In genomic region chr15:58392141-58392540, GRCh38 we compare ENCODE assay signal across 22 cellular contexts. TPM values are rescaled to one million over a fixed set of nuclear protein-coding genes. Genes with fewer than 3 reads are reported as not detected.
DNase-seq lines count a peak whose midpoint lies in the region; FAIRE-seq and TF ChIP-seq lines count a peak whose summit lies in the region.
"Had no signal": no experiment of that assay in that cellular context is flagged by ENCODE, and none has a peak within 500 bp of the region (broad histone marks: within the 10 kb centered on the region; RNA-seq: fewer than 3 reads in every experiment).

No MANE protein-coding gene starts in this region.

- no peak overlapping the region for H3K4ac ChIP-seq in mesendoderm (ENCODE audit: low read depth, low read length)

- H2AK5ac ChIP-seq in mesendoderm (ENCODE audit: low read length): no peak overlapping the region

- H2BK5ac ChIP-seq in mesendoderm (ENCODE audit: low read length): no peak overlapping the region

- DNase-seq in chondrocyte (ENCODE audit: low spot score) (no peak), mesendoderm (peak; percentile 12), thyroid gland (no peak), NCI-H446 (lab: John Stamatoyannopoulos, UW) (no peak), RCC 7860 (ENCODE audit: low spot score) (no peak), EL (no peak)
- DNase-seq: activated CD4-positive, alpha-beta T cell treated with anti-CD3 and anti-CD28 coated beads, Interleukin-2, amount 10 ng/mL, durations not matched to agents 7 days and 5 days; activated naive CD4-positive, alpha-beta T cell treated with anti-CD3 and anti-CD28 coated beads for 36 hours; amniotic stem cell; COR-L47; dermis blood vessel endothelial cell; DND-41; NCI-H1092 treated with DMSO at 0.1 percent for 48 hours; NCI-H2029; NCI-H226; nephron progenitor cell; upper lobe of right lung had no signal

- H3K79me2 ChIP-seq in mesendoderm (ENCODE audit: control insufficient read depth, insufficient read depth, low read length): no peaks in the 10 kb centered on the region
- H3K79me2 ChIP-seq: parathyroid adenoma had no signal

- H4K5ac ChIP-seq in mesendoderm (ENCODE audit: low read length): no peak overlapping the region

- WGBS in mesendoderm (ENCODE audit: extremely low coverage, insufficient coverage, low lambda C conversion rate): no CpG with 5 or more reads among the region's 3 CpGs
- WGBS in thyroid gland, 2 donors: 86 to 89% methylated on average over 3 of the region's 3 CpGs

- peaks cover 60% of the 10 kb centered on the region for H3K4me1 Mint-ChIP-seq in chondrocyte (ENCODE audit: low read depth)
- H3K4me1 Mint-ChIP-seq: activated CD4-positive, alpha-beta T cell treated with anti-CD3 and anti-CD28 coated beads, Interleukin-2, amount 10 ng/mL, durations not matched to agents 7 days and 5 days had no signal

- H3K9me3 ChIP-seq in HUES48 (ENCODE audit: control insufficient read depth, insufficient read depth, low read length) (no peaks in the 10 kb centered on the region), thyroid gland (no peaks in the 10 kb centered on the region)
- H3K9me3 ChIP-seq: BLaER1, upper lobe of right lung had no signal

- H3K9me3 Mint-ChIP-seq in chondrocyte (ENCODE audit: low read depth): no peaks in the 10 kb centered on the region
- H3K9me3 Mint-ChIP-seq: activated CD4-positive, alpha-beta T cell treated with anti-CD3 and anti-CD28 coated beads, Interleukin-2, amount 10 ng/mL, durations not matched to agents 7 days and 5 days; activated naive CD4-positive, alpha-beta T cell treated with anti-CD3 and anti-CD28 coated beads for 36 hours; nephron progenitor cell had no signal

- H3K56ac ChIP-seq in mesendoderm (ENCODE audit: low read length): no peak overlapping the region

- no peak overlapping the region for H3K4me2 ChIP-seq in mesendoderm (ENCODE audit: low read length)
- H3K4me2 ChIP-seq: BLaER1 had no signal

- H3K18ac ChIP-seq in mesendoderm (ENCODE audit: low read length): no peak overlapping the region

- H3K4me1 ChIP-seq in HUES48 (ENCODE audit: control insufficient read depth, insufficient read depth, low read length) (peaks cover 6% of the 10 kb centered on the region; the same call in 1 of the 2 replicates), mesendoderm (ENCODE audit: control insufficient read depth, low read depth, low read length) (no peaks in the 10 kb centered on the region), thyroid gland (peaks cover 9 to 30% of the 10 kb centered on the region in 2 donors)
- H3K4me1 ChIP-seq: parathyroid adenoma, upper lobe of right lung had no signal

- H2BK15ac ChIP-seq in mesendoderm (replicated peaks; ENCODE audit: low read depth): no peak overlapping the region

- intact Hi-C loops in thyroid gland (cut with DNase I): no loop called here

- H3K27ac ChIP-seq in HUES48 (ENCODE audit: low read depth, low read length): peak overlapping the region; percentile 22
- no peak overlapping the region for H3K27ac ChIP-seq in mesendoderm (ENCODE audit: low read depth, low read length)
- peak overlapping the region; percentile 52 to 68 (median 66) for H3K27ac ChIP-seq in thyroid gland
- H3K27ac ChIP-seq: BLaER1, cardiac muscle cell, parathyroid adenoma, upper lobe of right lung had no signal

- no peak overlapping the region for H3K4me3 ChIP-seq in HUES48 (ENCODE audit: low read depth, low read length)
- H3K4me3 ChIP-seq in mesendoderm (ENCODE audit: low read length): no peak overlapping the region
- H3K4me3 ChIP-seq in thyroid gland (replicated peaks in 1 of 3): no peak overlapping the region
- H3K4me3 ChIP-seq: BLaER1, cardiac muscle cell, upper lobe of right lung had no signal

- H3K9ac ChIP-seq in HUES48 (ENCODE audit: low read depth, low read length) (no peak overlapping the region), mesendoderm (ENCODE audit: low read length) (no peak overlapping the region)
- H3K9ac ChIP-seq: BLaER1, parathyroid adenoma had no signal

- no peak overlapping the region for H3K23ac ChIP-seq in mesendoderm (ENCODE audit: low read length)

- peak overlapping the region; percentile 84 for H3K27ac Mint-ChIP-seq in chondrocyte (ENCODE audit: unreplicated experiment)
- H3K27ac Mint-ChIP-seq: activated CD4-positive, alpha-beta T cell treated with anti-CD3 and anti-CD28 coated beads, Interleukin-2, amount 10 ng/mL, durations not matched to agents 7 days and 5 days; activated naive CD4-positive, alpha-beta T cell treated with anti-CD3 and anti-CD28 coated beads for 36 hours; nephron progenitor cell had no signal

- no peaks in the 10 kb centered on the region for H3K79me1 ChIP-seq in mesendoderm (ENCODE audit: low read length)

- FAIRE-seq in RCC 7860 (lab: Jason Lieb, UNC): no peak
- FAIRE-seq: H54 had no signal

- no peaks in the 10 kb centered on the region for H3K36me3 Mint-ChIP-seq in chondrocyte (ENCODE audit: low read depth)

- H3K27me3 ChIP-seq in HUES48 (ENCODE audit: control insufficient read depth, insufficient read depth, low read length) (no peaks in the 10 kb centered on the region), mesendoderm (ENCODE audit: insufficient read depth, low read length, poor library complexity) (no peaks in the 10 kb centered on the region), thyroid gland (no peaks in the 10 kb centered on the region)
- H3K27me3 ChIP-seq: BLaER1, cardiac muscle cell, upper lobe of right lung had no signal

- TF ChIP-seq POLR2A in thyroid gland (IDR thresholded peaks at IDR 0.05): no peak

- no peak overlapping the region for H4K8ac ChIP-seq in mesendoderm (ENCODE audit: low read depth, low read length)

- no peaks in the 10 kb centered on the region for H3K27me3 Mint-ChIP-seq in chondrocyte (ENCODE audit: low read depth)

- H3K4me3 Mint-ChIP-seq in chondrocyte (ENCODE audit: unreplicated experiment): no peak overlapping the region
- H3K4me3 Mint-ChIP-seq: activated CD4-positive, alpha-beta T cell treated with anti-CD3 and anti-CD28 coated beads, Interleukin-2, amount 10 ng/mL, durations not matched to agents 7 days and 5 days; activated naive CD4-positive, alpha-beta T cell treated with anti-CD3 and anti-CD28 coated beads for 36 hours had no signal

- H3K36me3 ChIP-seq in HUES48 (ENCODE audit: control insufficient read depth, insufficient read depth, low read length) (no peaks in the 10 kb centered on the region), mesendoderm (ENCODE audit: control insufficient read depth, insufficient read depth, low read length) (no peaks in the 10 kb centered on the region), thyroid gland (no peaks in the 10 kb centered on the region)
- H3K36me3 ChIP-seq: BLaER1, cardiac muscle cell, upper lobe of right lung had no signal

- H2BK120ac ChIP-seq in mesendoderm (ENCODE audit: low read depth, low read length): no peak overlapping the region

- no peak for TF ChIP-seq CTCF in chondrocyte (IDR thresholded peaks at IDR 0.05)
- no peak for TF ChIP-seq CTCF in thyroid gland (IDR thresholded peaks at IDR 0.05)

RNA-seq across cellular contexts. Expression of gene LIPC, which starts 39.6 kb away (rescaled TPM):
- total RNA-seq in chondrocyte (not detected in 3 replicates), thyroid gland (1 to 10 TPM in 3 of 4 donors, under 1 TPM in 1; 0.81 to 4.6 (median 1.8) TPM)
- not detected for polyA plus RNA-seq in mesendoderm (2013, experiment 1 of 2)
- polyA plus RNA-seq in mesendoderm (2013, experiment 2 of 2): not detected
- total RNA-seq: cardiac muscle cell had no signal
- polyA plus RNA-seq: cardiac muscle cell had no signal
